10 cellular contexts compared by ENCODE assay signal in the genomic region with DNA sequence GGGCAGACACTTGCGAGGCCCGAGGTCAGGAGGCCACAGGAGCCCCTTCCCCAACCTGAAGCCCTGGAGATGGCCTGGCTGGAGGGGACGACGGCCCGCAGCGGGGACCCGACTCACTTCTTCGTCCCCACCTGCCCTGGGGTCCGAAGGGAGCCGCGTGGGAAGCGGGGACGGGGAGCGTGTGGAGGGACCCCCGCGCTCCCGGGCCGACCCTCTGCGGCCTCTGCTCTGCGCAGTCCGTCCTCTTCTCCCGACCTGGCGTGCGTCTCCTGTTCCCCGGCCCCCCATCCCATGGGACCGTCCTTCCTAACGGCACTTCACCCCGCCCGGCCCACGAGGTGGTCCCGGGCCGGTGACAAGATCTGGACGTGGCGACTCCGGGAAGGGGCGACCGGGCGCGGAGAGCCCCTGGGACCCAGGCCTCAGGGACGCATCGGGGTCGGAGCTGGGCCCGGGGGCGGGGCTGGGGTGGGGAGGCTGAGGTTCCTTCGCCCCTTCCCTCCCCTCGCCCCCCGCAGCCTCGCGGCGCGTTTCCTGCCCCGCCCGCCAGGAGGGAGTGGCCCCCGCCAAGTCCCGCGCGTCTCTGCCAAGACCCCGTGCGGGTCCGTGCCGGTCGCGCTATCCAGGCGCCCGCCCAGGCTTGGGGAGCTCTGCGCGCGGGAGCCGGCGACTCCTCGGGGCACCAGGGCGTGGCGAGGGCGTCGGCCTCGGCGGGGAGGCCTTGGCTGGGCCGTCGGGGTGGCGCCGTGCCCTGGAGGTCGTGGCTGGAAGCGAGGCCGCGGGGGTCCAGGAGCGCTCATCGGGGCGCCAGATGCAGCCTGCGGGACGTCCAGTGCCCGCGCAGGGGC.
DNase-seq lines count a peak whose midpoint lies in the region; ATAC-seq and TF ChIP-seq lines count a peak whose summit lies in the region.
"Had no signal": no experiment of that assay in that cellular context is flagged by ENCODE, and none has a peak within 500 bp of the region (broad histone marks: within the 10 kb centered on the region; RNA-seq: fewer than 3 reads in every experiment).

No MANE protein-coding gene starts in this region.

- peak; percentile 75 for ATAC-seq in GM23338
- ATAC-seq in left lung = peak; percentile 45
- peak; percentile 37 for ATAC-seq in stimulated activated memory B cell treated with anti-CD40 and anti-IgM and Interleukin-4, amounts not matched to agents 10 μg/mL and 1 μg/mL and 100 μg/mL, for 72 hours
- ATAC-seq in HG02981 (IDR thresholded peaks at IDR 0.05; ENCODE audit: unreplicated experiment) = no peak
- ATAC-seq in HG02623 (IDR thresholded peaks at IDR 0.05; ENCODE audit: unreplicated experiment) = no peak

- H3K4me3 ChIP-seq in GM23338 (peak overlapping the region; percentile 58), ectodermal cell (ENCODE audit: insufficient read depth, low read depth, low read length) (peak overlapping the region; percentile 35), left lung (peak overlapping the region in 1 of 2 donors; percentile 33), SJCRH30 (no peak overlapping the region)

- H3K9me3 Mint-ChIP-seq in GM23338 = no peaks in the 10 kb centered on the region
- H3K9me3 Mint-ChIP-seq in stimulated activated memory B cell treated with anti-CD40 and anti-IgM and Interleukin-4, amounts not matched to agents 10 μg/mL and 1 μg/mL and 100 μg/mL, for 72 hours = no peaks in the 10 kb centered on the region

- intact Hi-C loops in left lung (cut with DNase I) = no loop called here

- H3K9me3 ChIP-seq in ectodermal cell (ENCODE audit: control insufficient read depth, low read length) (no peaks in the 10 kb centered on the region), left lung (peaks cover 0 to 9% of the 10 kb centered on the region in 2 donors), SJCRH30 (replicated peaks) (0 out of 2 replicates have a peak, but pooled peaks cover 3% of the 10 kb centered on the region)

- peaks cover 41% of the 10 kb centered on the region for H3K27me3 ChIP-seq in GM23338 (ENCODE audit: insufficient read depth)
- H3K27me3 ChIP-seq in ectodermal cell (ENCODE audit: control insufficient read depth, insufficient read depth, low read length, poor library complexity, severe bottlenecking) = peaks cover 39% of the 10 kb centered on the region
- H3K27me3 ChIP-seq in left lung = peaks cover 13 to 67% of the 10 kb centered on the region in 2 donors
- 0 out of 2 replicates have a peak, but pooled peaks cover 9% of the 10 kb centered on the region for H3K27me3 ChIP-seq in SJCRH30

- no peaks in the 10 kb centered on the region; the same call in 2 of the 3 replicates for H3K36me3 Mint-ChIP-seq in GM23338 (ENCODE audit: low read depth)
- no peaks in the 10 kb centered on the region for H3K36me3 Mint-ChIP-seq in stimulated activated memory B cell treated with anti-CD40 and anti-IgM and Interleukin-4, amounts not matched to agents 10 μg/mL and 1 μg/mL and 100 μg/mL, for 72 hours
- H3K36me3 Mint-ChIP-seq: naive B cell had no signal

- DNase-seq in GM23338 (ENCODE audit: low spot score) (peak; percentile 60), left lung (no peak), SJCRH30 (no peak)
- no peak for DNase-seq in stimulated activated CD8-positive, alpha-beta memory T cell treated with anti-CD3 and anti-CD28 coated beads, Interleukin-4, amount 100 ng/mL, for 48 hours
- DNase-seq: activated T-cell treated with anti-CD3 and anti-CD28 coated beads for 4 hours, naive B cell had no signal

- peaks cover 7% of the 10 kb centered on the region; the same call in 1 of the 2 replicates for H3K4me1 ChIP-seq in GM23338 (ENCODE audit: insufficient read depth)
- no peaks in the 10 kb centered on the region for H3K4me1 ChIP-seq in ectodermal cell (ENCODE audit: control insufficient read depth, insufficient read depth, low read length)
- H3K4me1 ChIP-seq in left lung = peaks cover 4 to 7% of the 10 kb centered on the region in 2 donors
- no peaks in the 10 kb centered on the region for H3K4me1 ChIP-seq in SJCRH30

- H3K9me2 ChIP-seq in GM23338 (ENCODE audit: insufficient read depth) = no peaks in the 10 kb centered on the region

- H3K4me2 ChIP-seq in GM23338 = peak overlapping the region; percentile 81

- peaks cover 25% of the 10 kb centered on the region for H3K27me3 Mint-ChIP-seq in GM23338 (ENCODE audit: insufficient read depth, low read depth, poor library complexity)
- peaks cover 81% of the 10 kb centered on the region for H3K27me3 Mint-ChIP-seq in stimulated activated memory B cell treated with anti-CD40 and anti-IgM and Interleukin-4, amounts not matched to agents 10 μg/mL and 1 μg/mL and 100 μg/mL, for 72 hours

- H3F3A ChIP-seq in GM23338 (replicated peaks; ENCODE audit: low read depth) = 0 out of 2 replicates have a peak, but pooled peaks cover 4% of the 10 kb centered on the region

- H2AFZ ChIP-seq in GM23338 = peak overlapping the region; percentile 91

- H3K4me3 Mint-ChIP-seq in GM23338 = peak overlapping the region; percentile 62
- H3K4me3 Mint-ChIP-seq in stimulated activated memory B cell treated with anti-CD40 and anti-IgM and Interleukin-4, amounts not matched to agents 10 μg/mL and 1 μg/mL and 100 μg/mL, for 72 hours = no peak overlapping the region

- H3K36me3 ChIP-seq in GM23338 (ENCODE audit: insufficient read depth) = no peaks in the 10 kb centered on the region
- H3K36me3 ChIP-seq in ectodermal cell (ENCODE audit: control insufficient read depth, insufficient read depth, low read length) = no peaks in the 10 kb centered on the region
- no peaks in the 10 kb centered on the region for H3K36me3 ChIP-seq in left lung
- no peaks in the 10 kb centered on the region for H3K36me3 ChIP-seq in SJCRH30

- H3K79me2 ChIP-seq in GM23338 (replicated peaks; ENCODE audit: insufficient read depth) = no peaks in the 10 kb centered on the region

- H3K27ac ChIP-seq in GM23338 (ENCODE audit: low read depth) (no peak overlapping the region), ectodermal cell (ENCODE audit: insufficient read depth, low read depth, low read length, poor library complexity, severe bottlenecking) (no peak overlapping the region), left lung (no peak overlapping the region), SJCRH30 (no peak overlapping the region)

- H4K20me1 ChIP-seq in GM23338 (replicated peaks; ENCODE audit: insufficient read depth) = no peaks in the 10 kb centered on the region

- 22 to 26% methylated on average over 92 of the region's 92 CpGs for WGBS in ectodermal cell, 2 experiments

- H3K27ac Mint-ChIP-seq in GM23338 = no peak overlapping the region
- no peak overlapping the region for H3K27ac Mint-ChIP-seq in stimulated activated memory B cell treated with anti-CD40 and anti-IgM and Interleukin-4, amounts not matched to agents 10 μg/mL and 1 μg/mL and 100 μg/mL, for 72 hours

- peaks cover 18% of the 10 kb centered on the region for H3K4me1 Mint-ChIP-seq in GM23338
- H3K4me1 Mint-ChIP-seq in stimulated activated memory B cell treated with anti-CD40 and anti-IgM and Interleukin-4, amounts not matched to agents 10 μg/mL and 1 μg/mL and 100 μg/mL, for 72 hours = no peaks in the 10 kb centered on the region

- TF ChIP-seq CTCF in GM23338 (conservative IDR thresholded peaks at IDR 0.05; ENCODE audit: low read depth in 2 of 2) (no peak), left lung (IDR thresholded peaks at IDR 0.05) (no peak)

TF ChIP-seq in GM23338, 12 proteins besides CTCF, POLR2A, EP300 and RAD21 (continues in another document):
- no peak for TF ChIP-seq NANOG (IDR thresholded peaks at IDR 0.05; ENCODE audit: borderline replicate concordance)
- no peak for TF ChIP-seq CREB1 (CRISPR knock-in tag; IDR thresholded peaks at IDR 0.05; ENCODE audit: low read depth)
- TF ChIP-seq, protein P1, sequence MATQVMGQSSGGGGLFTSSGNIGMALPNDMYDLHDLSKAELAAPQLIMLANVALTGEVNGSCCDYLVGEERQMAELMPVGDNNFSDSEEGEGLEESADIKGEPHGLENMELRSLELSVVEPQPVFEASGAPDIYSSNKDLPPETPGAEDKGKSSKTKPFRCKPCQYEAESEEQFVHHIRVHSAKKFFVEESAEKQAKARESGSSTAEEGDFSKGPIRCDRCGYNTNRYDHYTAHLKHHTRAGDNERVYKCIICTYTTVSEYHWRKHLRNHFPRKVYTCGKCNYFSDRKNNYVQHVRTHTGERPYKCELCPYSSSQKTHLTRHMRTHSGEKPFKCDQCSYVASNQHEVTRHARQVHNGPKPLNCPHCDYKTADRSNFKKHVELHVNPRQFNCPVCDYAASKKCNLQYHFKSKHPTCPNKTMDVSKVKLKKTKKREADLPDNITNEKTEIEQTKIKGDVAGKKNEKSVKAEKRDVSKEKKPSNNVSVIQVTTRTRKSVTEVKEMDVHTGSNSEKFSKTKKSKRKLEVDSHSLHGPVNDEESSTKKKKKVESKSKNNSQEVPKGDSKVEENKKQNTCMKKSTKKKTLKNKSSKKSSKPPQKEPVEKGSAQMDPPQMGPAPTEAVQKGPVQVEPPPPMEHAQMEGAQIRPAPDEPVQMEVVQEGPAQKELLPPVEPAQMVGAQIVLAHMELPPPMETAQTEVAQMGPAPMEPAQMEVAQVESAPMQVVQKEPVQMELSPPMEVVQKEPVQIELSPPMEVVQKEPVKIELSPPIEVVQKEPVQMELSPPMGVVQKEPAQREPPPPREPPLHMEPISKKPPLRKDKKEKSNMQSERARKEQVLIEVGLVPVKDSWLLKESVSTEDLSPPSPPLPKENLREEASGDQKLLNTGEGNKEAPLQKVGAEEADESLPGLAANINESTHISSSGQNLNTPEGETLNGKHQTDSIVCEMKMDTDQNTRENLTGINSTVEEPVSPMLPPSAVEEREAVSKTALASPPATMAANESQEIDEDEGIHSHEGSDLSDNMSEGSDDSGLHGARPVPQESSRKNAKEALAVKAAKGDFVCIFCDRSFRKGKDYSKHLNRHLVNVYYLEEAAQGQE (IDR thresholded peaks at IDR 0.05; ENCODE audit: unreplicated experiment) = no peak
- no peak for TF ChIP-seq STAT1 (IDR thresholded peaks at IDR 0.05; ENCODE audit: unreplicated experiment)
- no peak for TF ChIP-seq EZH2 (IDR thresholded peaks at IDR 0.05; ENCODE audit: low read depth, unreplicated experiment)
- no peak for TF ChIP-seq ZNF114 (CRISPR knock-in tag; IDR thresholded peaks at IDR 0.05)
- TF ChIP-seq EZH2phosphoT487 (IDR thresholded peaks at IDR 0.05; ENCODE audit: unreplicated experiment) = no peak
- TF ChIP-seq POLR2AphosphoS5 (IDR thresholded peaks at IDR 0.05; ENCODE audit: low read depth) = no peak
- no peak for TF ChIP-seq JUNB (IDR thresholded peaks at IDR 0.05; ENCODE audit: unreplicated experiment)

Comparison
In these comparisons a context has a peak if more than half of its experiments do, and no peak if none do; other contexts are left out.
1. ATAC-seq: peak in GM23338 (single experiment), left lung (single experiment) and stimulated activated memory B cell treated with anti-CD40 and anti-IgM and Interleukin-4, amounts not matched to agents 10 μg/mL and 1 μg/mL and 100 μg/mL, for 72 hours (single experiment); none in HG02981 (single experiment) and HG02623 (single experiment).